Comparison of ENCODE assay signal across 11 cellular contexts in the genomic region with DNA sequence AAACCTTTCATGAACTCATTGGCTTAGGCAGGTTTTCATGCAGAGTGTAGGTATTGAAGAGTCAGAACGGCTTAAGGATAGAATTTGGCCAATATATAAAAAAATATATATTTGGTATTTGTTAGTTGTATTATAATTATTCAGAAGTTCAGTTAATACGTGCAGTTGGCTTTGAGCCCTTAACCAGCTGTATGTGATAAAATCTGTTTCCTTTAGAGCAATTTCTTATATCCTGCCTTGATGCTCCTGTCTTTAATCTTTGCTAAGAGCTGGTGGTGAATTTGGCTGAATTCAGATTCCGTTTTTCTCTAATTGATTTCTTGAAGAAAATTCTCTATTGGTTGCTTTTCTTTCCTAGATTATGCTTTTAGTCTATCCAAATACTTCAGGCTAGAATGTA. TPM values are rescaled to one million over a fixed set of nuclear protein-coding genes. Genes with fewer than 3 reads are reported as not detected.
DNase-seq lines count a peak whose midpoint lies in the region; ATAC-seq and TF ChIP-seq lines count a peak whose summit lies in the region.
"Had no signal": no experiment of that assay in that cellular context is flagged by ENCODE, and none has a peak within 500 bp of the region (broad histone marks: within the 10 kb centered on the region; RNA-seq: fewer than 3 reads in every experiment).

No MANE protein-coding gene starts in this region.

- no peak overlapping the region for H2AFZ ChIP-seq in Loucy (ENCODE audit: low read length)

- no peak for TF ChIP-seq CTCF in CD4-positive, alpha-beta T cell (IDR thresholded peaks at IDR 0.05)
- TF ChIP-seq CTCF in Loucy (conservative IDR thresholded peaks at IDR 0.05; ENCODE audit: low read length) (no peak), natural killer cell (IDR thresholded peaks at IDR 0.05) (no peak), adrenal gland (IDR thresholded peaks at IDR 0.05) (no peak)

- no peaks in the 10 kb centered on the region for H3K27me3 Mint-ChIP-seq in CD4-positive, alpha-beta T cell
- no peaks in the 10 kb centered on the region for H3K27me3 Mint-ChIP-seq in natural killer cell (ENCODE audit: low read depth in 2 of 2)

- H3K4me1 Mint-ChIP-seq in CD4-positive, alpha-beta T cell (ENCODE audit: low read depth): peaks cover 81% of the 10 kb centered on the region
- peaks cover 54 to 65% of the 10 kb centered on the region in 2 donors for H3K4me1 Mint-ChIP-seq in natural killer cell

- peaks cover 7% of the 10 kb centered on the region; the same call in 1 of the 2 replicates for H3F3A ChIP-seq in Loucy (ENCODE audit: low read depth)

- peak overlapping the region; percentile 76 for H3K9ac ChIP-seq in Loucy (ENCODE audit: low read depth, low read length, poor library complexity, severe bottlenecking)

- peaks cover 44% of the 10 kb centered on the region for H3K36me3 Mint-ChIP-seq in CD4-positive, alpha-beta T cell (ENCODE audit: low read depth)
- H3K36me3 Mint-ChIP-seq in natural killer cell: peaks cover 6% of the 10 kb centered on the region

- peaks cover 80% of the 10 kb centered on the region for H3K79me2 ChIP-seq in Loucy (ENCODE audit: insufficient read depth, low read length)

- peaks cover 16% of the 10 kb centered on the region for H3K36me3 ChIP-seq in Loucy (ENCODE audit: insufficient read depth, low read length)
- peaks cover 0 to 6% of the 10 kb centered on the region in 2 donors for H3K36me3 ChIP-seq in adrenal gland (replicated peaks in 1 of 2)

- H3K27me3 ChIP-seq in CD4-positive, alpha-beta T cell (ENCODE audit: control insufficient read depth, insufficient read depth, low read length): no peaks in the 10 kb centered on the region
- H3K27me3 ChIP-seq in Loucy (ENCODE audit: insufficient read depth, low read length, poor library complexity, severe bottlenecking) (no peaks in the 10 kb centered on the region), adrenal gland (no peaks in the 10 kb centered on the region)

- peak; percentile 28 for ATAC-seq in CD4-positive, alpha-beta T cell (ENCODE audit: poor library complexity)
- ATAC-seq in natural killer cell (peak in 2 of 3 donors; percentile 42 to 46), GM18873 (IDR thresholded peaks at IDR 0.05; ENCODE audit: low FRiP score, unreplicated experiment) (no peak), HG03354 (IDR thresholded peaks at IDR 0.05; ENCODE audit: poor library complexity, severe bottlenecking, unreplicated experiment) (no peak)
- ATAC-seq: sciatic nerve had no signal

- intact Hi-C loops in CD4-positive, alpha-beta T cell (cut with DNase I, micrococcal nuclease): no loop called here
- intact Hi-C loops in natural killer cell (cut with micrococcal nuclease): loop anchor here (10.0 kb wide), 2 partner anchors 131 to 851 kb away; no protein-coding TSS in a partner anchor
- intact Hi-C loops in adrenal gland (cut with DNase I): no loop called here

- no peak for DNase-seq in CD4-positive, alpha-beta T cell
- peak; percentile 51 for DNase-seq in central memory CD4-positive, alpha-beta T cell
- DNase-seq in natural killer cell: no peak
- DNase-seq in adrenal gland: no peak
- DNase-seq in HuH-7.5 (ENCODE audit: low spot score): no peak
- DNase-seq: activated CD8-positive, alpha-beta memory T cell treated with anti-CD3 and anti-CD28 coated beads, Interleukin-2, amount 50 U/mL, for 4 hours; left cardiac atrium had no signal

- peak overlapping the region; percentile 83 for H3K27ac ChIP-seq in CD4-positive, alpha-beta T cell (ENCODE audit: low read depth, low read length)
- no peak overlapping the region for H3K27ac ChIP-seq in adrenal gland

- 46 to 54% (median 51%) methylated on average over 3 of the region's 3 CpGs for WGBS in adrenal gland, 4 donors

- H3K4me3 ChIP-seq in Loucy (ENCODE audit: low read length, poor library complexity, severe bottlenecking) (peak overlapping the region; percentile 75), adrenal gland (peak overlapping the region in 1 of 4 donors; percentile 50)

- peak overlapping the region; percentile 82 for H3K4me2 ChIP-seq in Loucy (ENCODE audit: low read depth, low read length, poor library complexity, severe bottlenecking)

- H3K9me2 ChIP-seq in Loucy (replicated peaks; ENCODE audit: low read depth, low read length): no peaks in the 10 kb centered on the region

- H3K4me1 ChIP-seq in Loucy (ENCODE audit: insufficient read depth, low read length, poor library complexity, severe bottlenecking): peaks cover 77% of the 10 kb centered on the region
- H3K4me1 ChIP-seq in adrenal gland (replicated peaks in 1 of 2): peaks cover 0 to 27% of the 10 kb centered on the region in 2 donors

- no peaks in the 10 kb centered on the region for H3K9me3 Mint-ChIP-seq in CD4-positive, alpha-beta T cell
- no peaks in the 10 kb centered on the region for H3K9me3 Mint-ChIP-seq in natural killer cell

- H3K4me3 Mint-ChIP-seq in CD4-positive, alpha-beta T cell: peak overlapping the region; percentile 88
- H3K4me3 Mint-ChIP-seq in natural killer cell: peak overlapping the region; percentile 99

- H4K20me1 ChIP-seq in Loucy (ENCODE audit: insufficient read depth, low read length, poor library complexity, severe bottlenecking): no peaks in the 10 kb centered on the region

- POLR2A ChIA-PET in CD4-positive, alpha-beta T cell (lab: Charles Lee): interaction anchor here (0.6 to 2.1 kb wide), 9 partner anchors 11 to 1931 kb away, joined by 3 to 16 read pairs (median 6); no protein-coding TSS in a partner anchor

- peak overlapping the region; percentile 87 for H3K27ac Mint-ChIP-seq in CD4-positive, alpha-beta T cell
- H3K27ac Mint-ChIP-seq in natural killer cell: peak overlapping the region; percentile 95

- no peak for TF ChIP-seq POLR2A in adrenal gland (IDR thresholded peaks at IDR 0.05)

- CTCF ChIA-PET in CD4-positive, alpha-beta T cell (lab: Charles Lee): interaction anchor here (0.7 to 1.3 kb wide), 2 partner anchors 20 to 48 kb away, joined by 3 to 9 read pairs; no protein-coding TSS in a partner anchor

- H3K9me3 ChIP-seq in CD4-positive, alpha-beta T cell (ENCODE audit: control insufficient read depth, low read length): no peaks in the 10 kb centered on the region
- H3K9me3 ChIP-seq in Loucy (ENCODE audit: insufficient read depth, low read depth, low read length): no peaks in the 10 kb centered on the region
- H3K9me3 ChIP-seq in adrenal gland (replicated peaks in 1 of 3): no peaks in the 10 kb centered on the region

RNA-seq across cellular contexts. Expression of a gene that starts 3.7 kb away (rescaled TPM):
- 100 to 1,000 TPM; 310 to 317 TPM for total RNA-seq in CD4-positive, alpha-beta T cell
- total RNA-seq in natural killer cell: 1,000 to 10,000 TPM in 1 of 3 donors, 100 to 1,000 TPM in 2; 362 to 1,065 (median 419) TPM
- total RNA-seq in adrenal gland: 100 to 1,000 TPM in 1 of 8 donors, 10 to 100 TPM in 7; 30.7 to 103 (median 56.8) TPM
- 100 to 1,000 TPM in 2 of 3 donors, 10 to 100 TPM in 1; 58.9 to 114 (median 113) TPM for polyA plus RNA-seq in adrenal gland

Comparison
In these comparisons a context has a peak if more than half of its experiments do, and no peak if none do; other contexts are left out.
1. ATAC-seq: peak in CD4-positive, alpha-beta T cell (single experiment) and natural killer cell (2 of 3); none in GM18873 (single experiment) and HG03354 (single experiment).